1 cellular context compared by ENCODE assay signal in the genomic region with DNA sequence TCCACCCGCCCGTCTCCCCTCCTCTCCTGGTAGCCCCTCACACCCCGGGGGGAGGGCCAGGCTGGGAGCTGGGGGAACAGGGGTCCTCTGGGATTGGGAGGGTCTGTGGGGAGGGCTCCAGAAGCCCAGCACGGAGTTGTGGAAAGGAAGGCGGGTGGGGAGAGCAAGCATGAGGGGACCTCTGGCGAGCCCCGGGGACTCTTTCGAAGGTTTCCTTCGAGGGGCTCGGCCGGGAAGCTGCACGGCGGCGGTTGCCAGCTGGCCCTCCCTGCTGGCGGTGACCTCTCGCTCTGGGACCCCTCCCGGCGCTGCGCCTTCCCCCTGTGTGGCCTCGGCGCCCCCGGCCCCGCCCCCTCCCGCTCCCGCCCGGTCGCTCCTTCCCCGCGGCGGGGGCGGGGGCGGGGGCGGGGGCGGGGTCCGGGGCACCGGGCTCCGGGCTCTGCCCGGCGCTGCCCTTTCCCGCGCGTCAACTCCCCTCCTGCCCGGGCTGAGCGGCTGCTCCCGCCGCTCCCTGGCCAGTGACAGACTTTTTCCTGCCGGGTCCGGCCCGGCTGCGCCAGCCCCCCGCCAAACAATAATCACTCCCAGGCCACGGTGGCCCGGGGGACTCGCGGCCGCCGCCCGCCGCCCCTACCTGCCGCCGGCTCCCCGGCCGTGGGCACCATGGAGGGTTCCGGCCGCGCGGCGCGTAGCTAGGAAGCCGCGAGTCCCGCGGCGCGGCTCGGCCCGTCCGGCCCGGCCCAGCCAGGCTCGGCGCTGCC.
TF ChIP-seq lines count a peak whose summit lies in the region.

No MANE protein-coding gene starts in this region.

TF ChIP-seq in SK-N-SH treated with all-trans-retinoic acid at 6 μM for 48 hours, 23 proteins besides CTCF, POLR2A, EP300 and RAD21 (continued from another document):
- TF ChIP-seq, protein P1, sequence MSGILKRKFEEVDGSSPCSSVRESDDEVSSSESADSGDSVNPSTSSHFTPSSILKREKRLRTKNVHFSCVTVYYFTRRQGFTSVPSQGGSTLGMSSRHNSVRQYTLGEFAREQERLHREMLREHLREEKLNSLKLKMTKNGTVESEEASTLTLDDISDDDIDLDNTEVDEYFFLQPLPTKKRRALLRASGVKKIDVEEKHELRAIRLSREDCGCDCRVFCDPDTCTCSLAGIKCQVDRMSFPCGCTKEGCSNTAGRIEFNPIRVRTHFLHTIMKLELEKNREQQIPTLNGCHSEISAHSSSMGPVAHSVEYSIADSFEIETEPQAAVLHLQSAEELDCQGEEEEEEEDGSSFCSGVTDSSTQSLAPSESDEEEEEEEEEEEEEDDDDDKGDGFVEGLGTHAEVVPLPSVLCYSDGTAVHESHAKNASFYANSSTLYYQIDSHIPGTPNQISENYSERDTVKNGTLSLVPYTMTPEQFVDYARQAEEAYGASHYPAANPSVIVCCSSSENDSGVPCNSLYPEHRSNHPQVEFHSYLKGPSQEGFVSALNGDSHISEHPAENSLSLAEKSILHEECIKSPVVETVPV (CRISPR knock-in tag; IDR thresholded peaks at IDR 0.05), result no peak
- TF ChIP-seq CSDC2 (CRISPR knock-in tag; IDR thresholded peaks at IDR 0.05) (no peak), ARNTL (CRISPR knock-in tag; IDR thresholded peaks at IDR 0.05; ENCODE audit: borderline replicate concordance, low read depth) (no peak), CREB5 (CRISPR knock-in tag; IDR thresholded peaks at IDR 0.05; ENCODE audit: low read depth) (no peak), SNAI2 (CRISPR knock-in tag; IDR thresholded peaks at IDR 0.05) (no peak), ZNF70 (CRISPR knock-in tag; IDR thresholded peaks at IDR 0.05) (no peak), PPARA (CRISPR knock-in tag; IDR thresholded peaks at IDR 0.05; ENCODE audit: borderline replicate concordance) (no peak)
- TF ChIP-seq, protein P2, sequence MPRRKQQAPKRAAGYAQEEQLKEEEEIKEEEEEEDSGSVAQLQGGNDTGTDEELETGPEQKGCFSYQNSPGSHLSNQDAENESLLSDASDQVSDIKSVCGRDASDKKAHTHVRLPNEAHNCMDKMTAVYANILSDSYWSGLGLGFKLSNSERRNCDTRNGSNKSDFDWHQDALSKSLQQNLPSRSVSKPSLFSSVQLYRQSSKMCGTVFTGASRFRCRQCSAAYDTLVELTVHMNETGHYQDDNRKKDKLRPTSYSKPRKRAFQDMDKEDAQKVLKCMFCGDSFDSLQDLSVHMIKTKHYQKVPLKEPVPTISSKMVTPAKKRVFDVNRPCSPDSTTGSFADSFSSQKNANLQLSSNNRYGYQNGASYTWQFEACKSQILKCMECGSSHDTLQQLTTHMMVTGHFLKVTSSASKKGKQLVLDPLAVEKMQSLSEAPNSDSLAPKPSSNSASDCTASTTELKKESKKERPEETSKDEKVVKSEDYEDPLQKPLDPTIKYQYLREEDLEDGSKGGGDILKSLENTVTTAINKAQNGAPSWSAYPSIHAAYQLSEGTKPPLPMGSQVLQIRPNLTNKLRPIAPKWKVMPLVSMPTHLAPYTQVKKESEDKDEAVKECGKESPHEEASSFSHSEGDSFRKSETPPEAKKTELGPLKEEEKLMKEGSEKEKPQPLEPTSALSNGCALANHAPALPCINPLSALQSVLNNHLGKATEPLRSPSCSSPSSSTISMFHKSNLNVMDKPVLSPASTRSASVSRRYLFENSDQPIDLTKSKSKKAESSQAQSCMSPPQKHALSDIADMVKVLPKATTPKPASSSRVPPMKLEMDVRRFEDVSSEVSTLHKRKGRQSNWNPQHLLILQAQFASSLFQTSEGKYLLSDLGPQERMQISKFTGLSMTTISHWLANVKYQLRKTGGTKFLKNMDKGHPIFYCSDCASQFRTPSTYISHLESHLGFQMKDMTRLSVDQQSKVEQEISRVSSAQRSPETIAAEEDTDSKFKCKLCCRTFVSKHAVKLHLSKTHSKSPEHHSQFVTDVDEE (CRISPR knock-in tag; IDR thresholded peaks at IDR 0.05), result no peak
